8 cellular contexts compared by ENCODE assay signal in the genomic region with DNA sequence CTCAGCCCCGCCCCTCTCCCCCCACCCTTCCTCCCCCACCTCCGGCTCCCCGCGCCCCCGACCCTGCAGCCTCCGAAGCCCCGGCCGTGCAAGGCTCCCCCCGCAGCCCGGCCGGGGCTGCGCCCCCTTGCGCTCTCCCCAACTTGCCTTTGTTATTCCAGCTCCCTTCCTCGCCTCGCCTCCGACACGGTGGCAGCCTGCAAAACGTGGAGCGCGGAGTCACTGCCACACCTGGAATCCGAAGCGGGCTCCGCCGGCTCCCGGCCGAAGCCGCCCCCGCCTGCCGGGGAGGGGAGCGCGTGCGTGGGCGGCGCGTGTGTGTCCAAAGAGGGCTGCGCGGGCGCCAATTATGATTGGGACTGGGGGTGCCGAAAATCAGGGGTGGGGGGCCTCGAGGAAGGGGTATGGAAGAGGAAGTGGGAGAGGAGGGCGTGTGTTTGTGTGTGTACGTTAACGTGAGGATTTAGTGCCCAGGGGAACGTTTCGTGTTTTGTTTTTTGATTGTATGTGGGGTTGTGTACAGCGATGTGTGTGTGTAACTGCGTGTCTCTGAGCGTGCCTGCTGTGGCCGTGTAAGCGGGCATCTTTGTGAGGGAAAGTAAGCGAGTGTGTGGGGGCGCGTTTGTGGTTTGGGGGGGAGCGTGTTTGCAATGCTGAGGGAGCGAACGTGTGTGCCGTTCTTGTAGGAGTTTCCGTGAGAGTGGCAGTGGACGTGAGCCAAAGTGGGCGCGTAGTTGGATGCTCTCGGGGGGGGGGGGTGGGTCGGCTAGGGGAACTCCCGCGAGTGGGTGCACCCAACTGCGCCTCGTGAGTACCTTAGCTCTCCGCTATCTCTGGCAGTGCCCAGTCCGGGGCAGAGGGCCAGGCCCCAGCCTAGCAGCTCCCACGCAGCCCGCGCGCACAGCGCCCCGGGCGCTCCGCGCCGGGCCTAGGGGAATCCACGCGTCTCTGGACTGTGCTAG. TPM values are rescaled to one million over a fixed set of nuclear protein-coding genes. Genes with fewer than 3 reads are reported as not detected.
A peak's percentile ranks its signal among the peaks of the same experiment; 100 is the strongest.
DNase-seq lines count a peak whose midpoint lies in the region; ATAC-seq and TF ChIP-seq lines count a peak whose summit lies in the region.

No MANE protein-coding gene starts in this region.

- peak overlapping the region; percentile 41 for H3K9ac ChIP-seq in SK-N-MC (ENCODE audit: insufficient read length)

- TF ChIP-seq POLR2A in stomach (IDR thresholded peaks at IDR 0.05): no peak

- no peak overlapping the region for H3K27ac ChIP-seq in SK-N-MC
- H3K27ac ChIP-seq in stomach: peak overlapping the region; percentile 95 to 99 (median 98)

- peak overlapping the region; percentile 80 for H3K4me3 ChIP-seq in SK-N-MC
- H3K4me3 ChIP-seq in neuron (ENCODE audit: low read length): peak overlapping the region; percentile 97
- H3K4me3 ChIP-seq in stomach: peak overlapping the region; percentile 80 to 93 (median 90)

- WGBS in stomach, 5 donors: 1 to 2% (median 1%) methylated on average over 62 to 81 of the region's 81 CpGs

- TF ChIP-seq EP300 in stomach (IDR thresholded peaks at IDR 0.05): no peak

- H2AFZ ChIP-seq in neuron (ENCODE audit: low read depth, low read length): peak overlapping the region; percentile 62

- H3K27me3 ChIP-seq in neuron (ENCODE audit: insufficient read depth, low read length) (no peaks in the 10 kb centered on the region), stomach (no peaks in the 10 kb centered on the region)

- H3K4me1 ChIP-seq in neuron (ENCODE audit: insufficient read depth, low read length): peaks cover 20% of the 10 kb centered on the region
- peaks cover 38 to 69% (median 59%) of the 10 kb centered on the region in 4 donors for H3K4me1 ChIP-seq in stomach

- peak in 2 of 7 experiments; percentile 14 to 22 for TF ChIP-seq CTCF in stomach (IDR thresholded peaks at IDR 0.05)

- intact Hi-C loops in stomach (cut with DNase I; ENCODE audit: low total_unique reads): no loop called here

- H3K36me3 ChIP-seq in SK-N-MC (ENCODE audit: insufficient read depth, low read length): no peaks in the 10 kb centered on the region
- H3K36me3 ChIP-seq in neuron (ENCODE audit: insufficient read depth, low read length): no peaks in the 10 kb centered on the region
- no peaks in the 10 kb centered on the region for H3K36me3 ChIP-seq in stomach

- ATAC-seq in GM19328 (IDR thresholded peaks at IDR 0.05; ENCODE audit: unreplicated experiment): no peak

- no peaks in the 10 kb centered on the region for H3K9me3 ChIP-seq in SK-N-MC (ENCODE audit: low read depth, low read length)
- no peaks in the 10 kb centered on the region for H3K9me3 ChIP-seq in neuron (ENCODE audit: low read length)
- H3K9me3 ChIP-seq in stomach: no peaks in the 10 kb centered on the region

- DNase-seq in DMS153 treated with DMSO at 0.1 percent for 48 hours (lab: John Stamatoyannopoulos, UW; ENCODE audit: unreplicated experiment) (peak; percentile 62), Kasumi-1 (lab: John Stamatoyannopoulos, UW) (peak; percentile 92 to 93), SK-N-MC (ENCODE audit: low read depth, low spot score) (no peak), germinal center (ENCODE audit: low spot score) (peak; percentile 87), stomach (peak; percentile 87)
- peak; percentile 85 for DNase-seq in activated naive CD4-positive, alpha-beta T cell treated with anti-CD3 and anti-CD28 coated beads, Interleukin-2, amount 50 U/mL, for 16 hours

RNA-seq across cellular contexts. Expression of a gene that starts 1.2 kb away (rescaled TPM):
- 100 to 1,000 TPM in 1 of 5 donors, 10 to 100 TPM in 4; 25.9 to 103 (median 67.7) TPM for total RNA-seq in stomach
- polyA plus RNA-seq in stomach: 10 to 100 TPM; 17.7 to 20.2 (median 18.2) TPM
